In genomic region chr12:88958961-88959360, GRCh38 we compare ENCODE assay signal across 1 cellular context.
TF ChIP-seq lines count a peak whose summit lies in the region.

No MANE protein-coding gene starts in this region.

TF ChIP-seq in H1, 55 proteins besides CTCF, POLR2A, EP300 and RAD21 (continued from another document):
- TF ChIP-seq CHD7 (IDR thresholded peaks at IDR 0.05; ENCODE audit: insufficient replicate concordance, low read length) = no peak
- TF ChIP-seq TCF12 (IDR thresholded peaks at IDR 0.05; ENCODE audit: low read depth, low read length) = no peak
- no peak for TF ChIP-seq EGR1 (IDR thresholded peaks at IDR 0.05; ENCODE audit: borderline replicate concordance, low read depth, low read length)
- TF ChIP-seq TAF1 (IDR thresholded peaks at IDR 0.05; ENCODE audit: low read depth, low read length) = no peak
- TF ChIP-seq SP1 (IDR thresholded peaks at IDR 0.05; ENCODE audit: low read depth, low read length) = no peak
- no peak for TF ChIP-seq KDM1A (IDR thresholded peaks at IDR 0.05; ENCODE audit: borderline replicate concordance, low read length)
